Comparison of ENCODE assay signal across 25 cellular contexts in the genomic region with DNA sequence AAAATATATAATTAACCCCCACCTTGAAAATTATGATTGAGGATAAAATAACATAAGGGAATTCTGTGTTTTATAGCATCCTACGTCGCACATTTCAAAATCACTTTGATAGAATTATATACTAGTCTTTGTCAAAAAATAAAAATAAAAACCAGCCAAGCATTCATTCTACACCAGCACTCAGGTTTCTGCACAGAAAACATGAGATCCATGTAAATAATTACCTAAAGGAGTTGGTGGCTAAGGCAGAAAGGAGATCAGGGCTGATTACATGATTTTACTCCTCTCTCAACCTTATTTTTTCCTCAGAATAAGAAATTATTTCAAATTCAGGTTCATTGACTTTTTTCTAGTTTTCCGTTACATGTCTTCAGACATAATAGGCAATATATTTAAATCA.
"Had no signal": no experiment of that assay in that cellular context is flagged by ENCODE, and none has a peak within 500 bp of the region (broad histone marks: within the 10 kb centered on the region; RNA-seq: fewer than 3 reads in every experiment).

No MANE protein-coding gene starts in this region.

- H3K36me3 ChIP-seq: esophagus muscularis mucosa, gastroesophageal sphincter, heart left ventricle, neutrophil, right atrium auricular region, tibial artery had no signal

- H3K4me1 ChIP-seq: esophagus muscularis mucosa, foreskin keratinocyte, gastroesophageal sphincter, heart left ventricle, parathyroid adenoma, right atrium auricular region, testis, tibial artery had no signal

- DNase-seq: dermis blood vessel endothelial cell; effector memory CD4-positive, alpha-beta T cell; foreskin keratinocyte; heart left ventricle; left colon; natural killer cell; stimulated activated CD4-positive, alpha-beta T cell treated with anti-CD3 and anti-CD28 coated beads, Interleukin-12 subunit alpha, Interleukin-12 subunit beta, amount 100 ng/mL, for 4 hours; stimulated activated CD4-positive, alpha-beta T cell treated with anti-CD3 and anti-CD28 coated beads, Interleukin-1b, Interleukin-23, amount 100 ng/mL, for 48 hours; stimulated activated CD4-positive, alpha-beta T cell treated with anti-CD3 and anti-CD28 coated beads, Interleukin-4, amount 100 ng/mL, for 1 hour; stimulated activated naive CD4-positive, alpha-beta T cell treated with Interleukin-2 at 50 U/mL for 16 hours; stomach; testis; tibial artery had no signal

- FAIRE-seq: endothelial cell of umbilical vein had no signal

- ATAC-seq: foreskin keratinocyte; gastroesophageal sphincter; heart left ventricle; left colon; natural killer cell; sciatic nerve; stimulated activated effector memory CD8-positive, alpha-beta T cell treated with anti-CD3 and anti-CD28 coated beads, Interleukin-12 subunit alpha, Interleukin-12 subunit beta, amount 100 ng/mL, for 72 hours had no signal

- H3K79me2 ChIP-seq: hepatocyte, parathyroid adenoma had no signal

- H3K9ac ChIP-seq: parathyroid adenoma had no signal

- H3K9me3 ChIP-seq: esophagus muscularis mucosa, gastroesophageal sphincter, heart left ventricle, neutrophil, right atrium auricular region, stomach, testis, tibial artery had no signal

- H3K27ac ChIP-seq: coronary artery, esophagus muscularis mucosa, foreskin keratinocyte, gastroesophageal sphincter, heart left ventricle, hepatocyte, neutrophil, parathyroid adenoma, right atrium auricular region, stomach, testis, tibial artery had no signal

- H2AFZ ChIP-seq: hepatocyte, parathyroid adenoma had no signal

- H3K4me3 ChIP-seq: coronary artery, esophagus muscularis mucosa, gastroesophageal sphincter, heart left ventricle, hepatocyte, lung, right atrium auricular region, smooth muscle cell, stomach, testis, tibial artery had no signal

- H3K4me2 ChIP-seq: hepatocyte, smooth muscle cell had no signal

- H3K27me3 ChIP-seq: esophagus muscularis mucosa, foreskin keratinocyte, gastroesophageal sphincter, heart left ventricle, hepatocyte, neutrophil, right atrium auricular region, stomach, testis, tibial artery had no signal
